ENCODE assay signal across 1 cellular context in the genomic region with DNA sequence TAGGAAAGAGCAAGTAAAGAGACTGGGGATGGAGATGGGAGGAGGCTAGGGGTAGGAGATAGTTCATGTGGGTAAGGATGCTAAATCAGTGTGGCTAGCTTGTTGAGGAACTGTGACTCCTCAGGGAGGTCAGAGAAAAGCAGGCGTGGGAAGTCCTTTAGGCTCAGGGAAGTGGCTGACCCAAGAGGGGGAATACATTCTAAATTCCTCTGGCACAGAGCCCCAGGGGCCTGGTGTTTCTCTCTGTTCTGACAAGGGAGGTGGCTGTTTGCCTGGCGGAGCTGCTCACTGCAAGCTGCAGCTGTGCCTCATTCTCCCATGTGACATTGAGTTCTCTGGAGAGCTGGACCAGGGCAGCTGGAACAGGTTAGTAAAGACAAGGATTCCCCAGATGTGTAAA.
TF ChIP-seq lines count a peak whose summit lies in the region.

No MANE protein-coding gene starts in this region.

TF ChIP-seq in K562, 482 proteins besides CTCF, POLR2A, EP300 and RAD21 (continues in another document):
- TF ChIP-seq, protein P1, sequence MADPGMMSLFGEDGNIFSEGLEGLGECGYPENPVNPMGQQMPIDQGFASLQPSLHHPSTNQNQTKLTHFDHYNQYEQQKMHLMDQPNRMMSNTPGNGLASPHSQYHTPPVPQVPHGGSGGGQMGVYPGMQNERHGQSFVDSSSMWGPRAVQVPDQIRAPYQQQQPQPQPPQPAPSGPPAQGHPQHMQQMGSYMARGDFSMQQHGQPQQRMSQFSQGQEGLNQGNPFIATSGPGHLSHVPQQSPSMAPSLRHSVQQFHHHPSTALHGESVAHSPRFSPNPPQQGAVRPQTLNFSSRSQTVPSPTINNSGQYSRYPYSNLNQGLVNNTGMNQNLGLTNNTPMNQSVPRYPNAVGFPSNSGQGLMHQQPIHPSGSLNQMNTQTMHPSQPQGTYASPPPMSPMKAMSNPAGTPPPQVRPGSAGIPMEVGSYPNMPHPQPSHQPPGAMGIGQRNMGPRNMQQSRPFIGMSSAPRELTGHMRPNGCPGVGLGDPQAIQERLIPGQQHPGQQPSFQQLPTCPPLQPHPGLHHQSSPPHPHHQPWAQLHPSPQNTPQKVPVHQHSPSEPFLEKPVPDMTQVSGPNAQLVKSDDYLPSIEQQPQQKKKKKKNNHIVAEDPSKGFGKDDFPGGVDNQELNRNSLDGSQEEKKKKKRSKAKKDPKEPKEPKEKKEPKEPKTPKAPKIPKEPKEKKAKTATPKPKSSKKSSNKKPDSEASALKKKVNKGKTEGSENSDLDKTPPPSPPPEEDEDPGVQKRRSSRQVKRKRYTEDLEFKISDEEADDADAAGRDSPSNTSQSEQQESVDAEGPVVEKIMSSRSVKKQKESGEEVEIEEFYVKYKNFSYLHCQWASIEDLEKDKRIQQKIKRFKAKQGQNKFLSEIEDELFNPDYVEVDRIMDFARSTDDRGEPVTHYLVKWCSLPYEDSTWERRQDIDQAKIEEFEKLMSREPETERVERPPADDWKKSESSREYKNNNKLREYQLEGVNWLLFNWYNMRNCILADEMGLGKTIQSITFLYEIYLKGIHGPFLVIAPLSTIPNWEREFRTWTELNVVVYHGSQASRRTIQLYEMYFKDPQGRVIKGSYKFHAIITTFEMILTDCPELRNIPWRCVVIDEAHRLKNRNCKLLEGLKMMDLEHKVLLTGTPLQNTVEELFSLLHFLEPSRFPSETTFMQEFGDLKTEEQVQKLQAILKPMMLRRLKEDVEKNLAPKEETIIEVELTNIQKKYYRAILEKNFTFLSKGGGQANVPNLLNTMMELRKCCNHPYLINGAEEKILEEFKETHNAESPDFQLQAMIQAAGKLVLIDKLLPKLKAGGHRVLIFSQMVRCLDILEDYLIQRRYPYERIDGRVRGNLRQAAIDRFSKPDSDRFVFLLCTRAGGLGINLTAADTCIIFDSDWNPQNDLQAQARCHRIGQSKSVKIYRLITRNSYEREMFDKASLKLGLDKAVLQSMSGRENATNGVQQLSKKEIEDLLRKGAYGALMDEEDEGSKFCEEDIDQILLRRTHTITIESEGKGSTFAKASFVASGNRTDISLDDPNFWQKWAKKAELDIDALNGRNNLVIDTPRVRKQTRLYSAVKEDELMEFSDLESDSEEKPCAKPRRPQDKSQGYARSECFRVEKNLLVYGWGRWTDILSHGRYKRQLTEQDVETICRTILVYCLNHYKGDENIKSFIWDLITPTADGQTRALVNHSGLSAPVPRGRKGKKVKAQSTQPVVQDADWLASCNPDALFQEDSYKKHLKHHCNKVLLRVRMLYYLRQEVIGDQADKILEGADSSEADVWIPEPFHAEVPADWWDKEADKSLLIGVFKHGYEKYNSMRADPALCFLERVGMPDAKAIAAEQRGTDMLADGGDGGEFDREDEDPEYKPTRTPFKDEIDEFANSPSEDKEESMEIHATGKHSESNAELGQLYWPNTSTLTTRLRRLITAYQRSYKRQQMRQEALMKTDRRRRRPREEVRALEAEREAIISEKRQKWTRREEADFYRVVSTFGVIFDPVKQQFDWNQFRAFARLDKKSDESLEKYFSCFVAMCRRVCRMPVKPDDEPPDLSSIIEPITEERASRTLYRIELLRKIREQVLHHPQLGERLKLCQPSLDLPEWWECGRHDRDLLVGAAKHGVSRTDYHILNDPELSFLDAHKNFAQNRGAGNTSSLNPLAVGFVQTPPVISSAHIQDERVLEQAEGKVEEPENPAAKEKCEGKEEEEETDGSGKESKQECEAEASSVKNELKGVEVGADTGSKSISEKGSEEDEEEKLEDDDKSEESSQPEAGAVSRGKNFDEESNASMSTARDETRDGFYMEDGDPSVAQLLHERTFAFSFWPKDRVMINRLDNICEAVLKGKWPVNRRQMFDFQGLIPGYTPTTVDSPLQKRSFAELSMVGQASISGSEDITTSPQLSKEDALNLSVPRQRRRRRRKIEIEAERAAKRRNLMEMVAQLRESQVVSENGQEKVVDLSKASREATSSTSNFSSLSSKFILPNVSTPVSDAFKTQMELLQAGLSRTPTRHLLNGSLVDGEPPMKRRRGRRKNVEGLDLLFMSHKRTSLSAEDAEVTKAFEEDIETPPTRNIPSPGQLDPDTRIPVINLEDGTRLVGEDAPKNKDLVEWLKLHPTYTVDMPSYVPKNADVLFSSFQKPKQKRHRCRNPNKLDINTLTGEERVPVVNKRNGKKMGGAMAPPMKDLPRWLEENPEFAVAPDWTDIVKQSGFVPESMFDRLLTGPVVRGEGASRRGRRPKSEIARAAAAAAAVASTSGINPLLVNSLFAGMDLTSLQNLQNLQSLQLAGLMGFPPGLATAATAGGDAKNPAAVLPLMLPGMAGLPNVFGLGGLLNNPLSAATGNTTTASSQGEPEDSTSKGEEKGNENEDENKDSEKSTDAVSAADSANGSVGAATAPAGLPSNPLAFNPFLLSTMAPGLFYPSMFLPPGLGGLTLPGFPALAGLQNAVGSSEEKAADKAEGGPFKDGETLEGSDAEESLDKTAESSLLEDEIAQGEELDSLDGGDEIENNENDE (IDR thresholded peaks at IDR 0.05; ENCODE audit: low read depth, low read length) = no peak
- TF ChIP-seq STAG1 (CRISPR knock-in tag; IDR thresholded peaks at IDR 0.05; ENCODE audit: borderline replicate concordance) (no peak), POLR2AphosphoS2 (IDR thresholded peaks at IDR 0.05; ENCODE audit: low read length) (no peak), SNIP1 (IDR thresholded peaks at IDR 0.05; ENCODE audit: low read depth) (no peak), WHSC1 (IDR thresholded peaks at IDR 0.05; ENCODE audit: low read length) (no peak), NBN (IDR thresholded peaks at IDR 0.05; ENCODE audit: low read depth) (no peak), SAFB2 (IDR thresholded peaks at IDR 0.05; ENCODE audit: borderline replicate concordance, low read depth, low read length, severe bottlenecking) (no peak), RBM14 (IDR thresholded peaks at IDR 0.05; ENCODE audit: borderline replicate concordance, insufficient read depth, low read depth, low read length) (no peak), MBD2 (IDR thresholded peaks at IDR 0.05; ENCODE audit: borderline replicate concordance, low read depth) (no peak), BRF1 (IDR thresholded peaks at IDR 0.05; ENCODE audit: borderline replicate concordance, extremely low read depth, insufficient read length) (no peak), KAT8 (IDR thresholded peaks at IDR 0.05; ENCODE audit: low read depth) (no peak), CHD1 (IDR thresholded peaks at IDR 0.05; ENCODE audit: low read length) (no peak), SRSF7 (optimal IDR thresholded peaks at IDR 0.05; ENCODE audit: low read depth, low read length) (no peak)
- TF ChIP-seq, protein P2, sequence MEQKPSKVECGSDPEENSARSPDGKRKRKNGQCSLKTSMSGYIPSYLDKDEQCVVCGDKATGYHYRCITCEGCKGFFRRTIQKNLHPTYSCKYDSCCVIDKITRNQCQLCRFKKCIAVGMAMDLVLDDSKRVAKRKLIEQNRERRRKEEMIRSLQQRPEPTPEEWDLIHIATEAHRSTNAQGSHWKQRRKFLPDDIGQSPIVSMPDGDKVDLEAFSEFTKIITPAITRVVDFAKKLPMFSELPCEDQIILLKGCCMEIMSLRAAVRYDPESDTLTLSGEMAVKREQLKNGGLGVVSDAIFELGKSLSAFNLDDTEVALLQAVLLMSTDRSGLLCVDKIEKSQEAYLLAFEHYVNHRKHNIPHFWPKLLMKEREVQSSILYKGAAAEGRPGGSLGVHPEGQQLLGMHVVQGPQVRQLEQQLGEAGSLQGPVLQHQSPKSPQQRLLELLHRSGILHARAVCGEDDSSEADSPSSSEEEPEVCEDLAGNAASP (IDR thresholded peaks at IDR 0.05) = no peak
- TF ChIP-seq, protein P3, sequence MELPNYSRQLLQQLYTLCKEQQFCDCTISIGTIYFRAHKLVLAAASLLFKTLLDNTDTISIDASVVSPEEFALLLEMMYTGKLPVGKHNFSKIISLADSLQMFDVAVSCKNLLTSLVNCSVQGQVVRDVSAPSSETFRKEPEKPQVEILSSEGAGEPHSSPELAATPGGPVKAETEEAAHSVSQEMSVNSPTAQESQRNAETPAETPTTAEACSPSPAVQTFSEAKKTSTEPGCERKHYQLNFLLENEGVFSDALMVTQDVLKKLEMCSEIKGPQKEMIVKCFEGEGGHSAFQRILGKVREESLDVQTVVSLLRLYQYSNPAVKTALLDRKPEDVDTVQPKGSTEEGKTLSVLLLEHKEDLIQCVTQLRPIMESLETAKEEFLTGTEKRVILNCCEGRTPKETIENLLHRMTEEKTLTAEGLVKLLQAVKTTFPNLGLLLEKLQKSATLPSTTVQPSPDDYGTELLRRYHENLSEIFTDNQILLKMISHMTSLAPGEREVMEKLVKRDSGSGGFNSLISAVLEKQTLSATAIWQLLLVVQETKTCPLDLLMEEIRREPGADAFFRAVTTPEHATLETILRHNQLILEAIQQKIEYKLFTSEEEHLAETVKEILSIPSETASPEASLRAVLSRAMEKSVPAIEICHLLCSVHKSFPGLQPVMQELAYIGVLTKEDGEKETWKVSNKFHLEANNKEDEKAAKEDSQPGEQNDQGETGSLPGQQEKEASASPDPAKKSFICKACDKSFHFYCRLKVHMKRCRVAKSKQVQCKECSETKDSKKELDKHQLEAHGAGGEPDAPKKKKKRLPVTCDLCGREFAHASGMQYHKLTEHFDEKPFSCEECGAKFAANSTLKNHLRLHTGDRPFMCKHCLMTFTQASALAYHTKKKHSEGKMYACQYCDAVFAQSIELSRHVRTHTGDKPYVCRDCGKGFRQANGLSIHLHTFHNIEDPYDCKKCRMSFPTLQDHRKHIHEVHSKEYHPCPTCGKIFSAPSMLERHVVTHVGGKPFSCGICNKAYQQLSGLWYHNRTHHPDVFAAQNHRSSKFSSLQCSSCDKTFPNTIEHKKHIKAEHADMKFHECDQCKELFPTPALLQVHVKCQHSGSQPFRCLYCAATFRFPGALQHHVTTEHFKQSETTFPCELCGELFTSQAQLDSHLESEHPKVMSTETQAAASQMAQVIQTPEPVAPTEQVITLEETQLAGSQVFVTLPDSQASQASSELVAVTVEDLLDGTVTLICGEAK (IDR thresholded peaks at IDR 0.05) = no peak
- TF ChIP-seq, protein P3 (CRISPR knock-in tag; IDR thresholded peaks at IDR 0.05) = no peak
- TF ChIP-seq, protein P4, sequence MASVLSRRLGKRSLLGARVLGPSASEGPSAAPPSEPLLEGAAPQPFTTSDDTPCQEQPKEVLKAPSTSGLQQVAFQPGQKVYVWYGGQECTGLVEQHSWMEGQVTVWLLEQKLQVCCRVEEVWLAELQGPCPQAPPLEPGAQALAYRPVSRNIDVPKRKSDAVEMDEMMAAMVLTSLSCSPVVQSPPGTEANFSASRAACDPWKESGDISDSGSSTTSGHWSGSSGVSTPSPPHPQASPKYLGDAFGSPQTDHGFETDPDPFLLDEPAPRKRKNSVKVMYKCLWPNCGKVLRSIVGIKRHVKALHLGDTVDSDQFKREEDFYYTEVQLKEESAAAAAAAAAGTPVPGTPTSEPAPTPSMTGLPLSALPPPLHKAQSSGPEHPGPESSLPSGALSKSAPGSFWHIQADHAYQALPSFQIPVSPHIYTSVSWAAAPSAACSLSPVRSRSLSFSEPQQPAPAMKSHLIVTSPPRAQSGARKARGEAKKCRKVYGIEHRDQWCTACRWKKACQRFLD (CRISPR knock-in tag; IDR thresholded peaks at IDR 0.05) = no peak
- TF ChIP-seq, protein P5, sequence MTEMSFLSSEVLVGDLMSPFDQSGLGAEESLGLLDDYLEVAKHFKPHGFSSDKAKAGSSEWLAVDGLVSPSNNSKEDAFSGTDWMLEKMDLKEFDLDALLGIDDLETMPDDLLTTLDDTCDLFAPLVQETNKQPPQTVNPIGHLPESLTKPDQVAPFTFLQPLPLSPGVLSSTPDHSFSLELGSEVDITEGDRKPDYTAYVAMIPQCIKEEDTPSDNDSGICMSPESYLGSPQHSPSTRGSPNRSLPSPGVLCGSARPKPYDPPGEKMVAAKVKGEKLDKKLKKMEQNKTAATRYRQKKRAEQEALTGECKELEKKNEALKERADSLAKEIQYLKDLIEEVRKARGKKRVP (CRISPR knock-in tag; IDR thresholded peaks at IDR 0.05) = no peak
- TF ChIP-seq, protein P6, sequence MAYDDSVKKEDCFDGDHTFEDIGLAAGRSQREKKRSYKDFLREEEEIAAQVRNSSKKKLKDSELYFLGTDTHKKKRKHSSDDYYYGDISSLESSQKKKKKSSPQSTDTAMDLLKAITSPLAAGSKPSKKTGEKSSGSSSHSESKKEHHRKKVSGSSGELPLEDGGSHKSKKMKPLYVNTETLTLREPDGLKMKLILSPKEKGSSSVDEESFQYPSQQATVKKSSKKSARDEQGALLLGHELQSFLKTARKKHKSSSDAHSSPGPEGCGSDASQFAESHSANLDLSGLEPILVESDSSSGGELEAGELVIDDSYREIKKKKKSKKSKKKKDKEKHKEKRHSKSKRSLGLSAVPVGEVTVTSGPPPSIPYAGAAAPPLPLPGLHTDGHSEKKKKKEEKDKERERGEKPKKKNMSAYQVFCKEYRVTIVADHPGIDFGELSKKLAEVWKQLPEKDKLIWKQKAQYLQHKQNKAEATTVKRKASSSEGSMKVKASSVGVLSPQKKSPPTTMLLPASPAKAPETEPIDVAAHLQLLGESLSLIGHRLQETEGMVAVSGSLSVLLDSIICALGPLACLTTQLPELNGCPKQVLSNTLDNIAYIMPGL (CRISPR knock-in tag; IDR thresholded peaks at IDR 0.05) = no peak
- TF ChIP-seq, protein P7, sequence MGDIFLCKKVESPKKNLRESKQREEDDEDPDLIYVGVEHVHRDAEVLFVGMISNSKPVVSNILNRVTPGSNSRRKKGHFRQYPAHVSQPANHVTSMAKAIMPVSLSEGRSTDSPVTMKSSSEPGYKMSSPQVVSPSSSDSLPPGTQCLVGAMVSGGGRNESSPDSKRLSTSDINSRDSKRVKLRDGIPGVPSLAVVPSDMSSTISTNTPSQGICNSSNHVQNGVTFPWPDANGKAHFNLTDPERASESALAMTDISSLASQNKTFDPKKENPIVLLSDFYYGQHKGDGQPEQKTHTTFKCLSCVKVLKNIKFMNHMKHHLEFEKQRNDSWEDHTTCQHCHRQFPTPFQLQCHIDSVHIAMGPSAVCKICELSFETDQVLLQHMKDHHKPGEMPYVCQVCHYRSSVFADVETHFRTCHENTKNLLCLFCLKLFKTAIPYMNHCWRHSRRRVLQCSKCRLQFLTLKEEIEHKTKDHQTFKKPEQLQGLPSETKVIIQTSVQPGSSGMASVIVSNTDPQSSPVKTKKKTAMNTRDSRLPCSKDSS (IDR thresholded peaks at IDR 0.05; ENCODE audit: low read depth, partially characterized antibody) = no peak
